ENCODE assay signal across 13 cellular contexts in the genomic region with DNA sequence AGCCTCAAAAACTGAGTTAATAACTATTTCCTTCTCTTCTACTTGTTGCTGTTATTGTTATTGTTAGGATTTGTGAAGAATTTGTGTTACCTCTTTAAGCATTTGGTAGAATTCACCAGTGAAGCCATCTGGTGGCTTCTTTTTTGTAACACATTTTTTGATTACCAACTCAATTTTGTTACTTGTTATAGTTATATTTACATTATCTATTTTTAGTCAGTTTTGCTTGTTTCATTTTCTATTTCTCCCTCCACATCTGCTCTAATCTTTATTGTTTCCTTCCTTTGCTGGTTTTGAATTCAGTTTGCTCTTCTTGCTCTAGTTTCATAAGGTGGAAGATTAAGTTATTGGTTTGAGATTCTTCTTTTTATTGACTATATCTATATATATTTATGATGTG.
DNase-seq lines count a peak whose midpoint lies in the region; ATAC-seq and TF ChIP-seq lines count a peak whose summit lies in the region.
"Had no signal": no experiment of that assay in that cellular context is flagged by ENCODE, and none has a peak within 500 bp of the region (broad histone marks: within the 10 kb centered on the region; RNA-seq: fewer than 3 reads in every experiment).

No MANE protein-coding gene starts in this region.

- H3K4me3 Mint-ChIP-seq in effector memory CD8-positive, alpha-beta T cell, result peak overlapping the region; percentile 2 to 39

- peaks cover 3% of the 10 kb centered on the region for H3K36me3 Mint-ChIP-seq in effector memory CD8-positive, alpha-beta T cell (ENCODE audit: insufficient read depth)

- peak; percentile 7 for DNase-seq in MV-4-11 (lab: John Stamatoyannopoulos, UW)
- no peak for DNase-seq in effector memory CD8-positive, alpha-beta T cell
- no peak for DNase-seq in ecto neural progenitor cell (ENCODE audit: low spot score)
- DNase-seq in middle frontal gyrus (ENCODE audit: extremely low spot score, low spot score), result no peak
- DNase-seq in NCI-H1930 (lab: John Stamatoyannopoulos, UW), result no peak
- no peak for DNase-seq in NCI-H774 (lab: John Stamatoyannopoulos, UW)
- DNase-seq: activated naive CD4-positive, alpha-beta T cell treated with anti-CD3 and anti-CD28 coated beads, Interleukin-2, amount 50 U/mL, for 16 hours; cortex of kidney; lower lobe of right lung; NCI-H82; T1000 had no signal

- TF ChIP-seq CTCF in DOHH2 (IDR thresholded peaks at IDR 0.05; ENCODE audit: low read depth, low read length, poor library complexity, severe bottlenecking), result peak; percentile 23

- no peaks in the 10 kb centered on the region for H3K27me3 Mint-ChIP-seq in effector memory CD8-positive, alpha-beta T cell

- peak overlapping the region; percentile 64 for H3K4me3 ChIP-seq in DOHH2 (ENCODE audit: low read length)
- H3K4me3 ChIP-seq: lower lobe of right lung had no signal

- peaks cover 6 to 28% of the 10 kb centered on the region in 2 donors for H3K4me1 Mint-ChIP-seq in effector memory CD8-positive, alpha-beta T cell (ENCODE audit: low read depth in 2 of 2)

- no peaks in the 10 kb centered on the region for H3K27me3 ChIP-seq in DOHH2 (ENCODE audit: control insufficient read depth, low read length)

- no peaks in the 10 kb centered on the region for H3K9me2 ChIP-seq in DOHH2 (replicated peaks; ENCODE audit: control insufficient read depth, low read length)

- ATAC-seq in GM21381 (IDR thresholded peaks at IDR 0.05; ENCODE audit: unreplicated experiment), result peak; percentile 59
- peak; percentile 48 for ATAC-seq in effector memory CD8-positive, alpha-beta T cell (replicated peaks)
- ATAC-seq: lower lobe of right lung had no signal

- no peaks in the 10 kb centered on the region for H3K9me3 ChIP-seq in DOHH2 (ENCODE audit: control insufficient read depth, insufficient read depth, low read length)
- H3K9me3 ChIP-seq: lower lobe of right lung had no signal

- peaks cover 7% of the 10 kb centered on the region for H3K36me3 ChIP-seq in DOHH2 (ENCODE audit: control insufficient read depth, low read length)
- H3K36me3 ChIP-seq: lower lobe of right lung had no signal

- peak overlapping the region; percentile 97 for H3K27ac ChIP-seq in DOHH2 (ENCODE audit: low read depth, low read length)
- H3K27ac ChIP-seq: lower lobe of right lung had no signal

- no peaks in the 10 kb centered on the region for H3K9me3 Mint-ChIP-seq in effector memory CD8-positive, alpha-beta T cell

- H3K4me2 ChIP-seq in DOHH2 (ENCODE audit: low read length), result peak overlapping the region; percentile 77

- H3K79me2 ChIP-seq in DOHH2 (ENCODE audit: control insufficient read depth, low read length), result no peaks in the 10 kb centered on the region

- peaks cover 86% of the 10 kb centered on the region for H3K4me1 ChIP-seq in DOHH2 (ENCODE audit: control insufficient read depth, low read length)

- peaks cover 12% of the 10 kb centered on the region for H3F3A ChIP-seq in DOHH2 (ENCODE audit: control insufficient read depth, insufficient read depth)

- H4K20me1 ChIP-seq in DOHH2 (ENCODE audit: control insufficient read depth, insufficient read depth, low read depth, low read length), result no peaks in the 10 kb centered on the region

- peak overlapping the region; percentile 44 to 78 for H3K27ac Mint-ChIP-seq in effector memory CD8-positive, alpha-beta T cell
